14 cellular contexts compared by ENCODE assay signal in the genomic region with DNA sequence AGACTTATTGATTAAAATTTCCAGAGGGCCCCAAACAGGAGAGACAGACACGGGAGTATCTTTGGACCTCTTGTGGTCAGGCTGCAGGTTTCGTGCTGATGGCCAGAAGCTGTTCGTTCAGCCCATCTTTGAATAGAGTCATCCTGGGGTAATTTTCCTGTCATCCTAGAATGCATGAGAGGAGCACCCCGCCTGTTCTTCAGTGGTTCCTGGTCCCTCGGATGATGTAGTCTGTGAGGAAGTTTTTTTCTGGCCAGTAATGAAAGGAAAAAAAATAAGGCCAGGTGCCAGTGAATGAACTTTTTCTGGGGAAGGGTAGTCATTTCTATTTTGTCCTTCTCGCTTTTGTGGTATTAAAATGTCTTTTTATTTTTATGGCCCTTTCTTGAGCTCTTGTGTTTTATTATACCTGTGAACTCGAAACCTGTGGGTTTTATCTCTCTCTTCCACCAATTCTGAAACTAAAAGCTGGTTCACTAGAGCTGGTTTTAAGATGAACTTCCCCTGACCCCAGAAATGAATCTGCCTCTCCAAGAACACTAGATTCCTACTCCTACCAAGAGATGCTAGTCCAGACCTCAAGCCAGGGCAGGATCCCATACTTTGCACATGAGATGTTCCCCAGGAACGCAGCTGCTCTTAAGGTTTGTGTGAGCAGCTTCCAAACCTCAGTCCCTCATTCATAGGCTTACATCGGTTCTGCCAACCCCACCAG. TPM values are rescaled to one million over a fixed set of nuclear protein-coding genes. Genes with fewer than 3 reads are reported as not detected.
DNase-seq lines count a peak whose midpoint lies in the region; ATAC-seq and TF ChIP-seq lines count a peak whose summit lies in the region.
"Had no signal": no experiment of that assay in that cellular context is flagged by ENCODE, and none has a peak within 500 bp of the region (broad histone marks: within the 10 kb centered on the region; RNA-seq: fewer than 3 reads in every experiment).

No MANE protein-coding gene starts in this region.

- H3K4me2 ChIP-seq in GM23338 (peak overlapping the region; percentile 36; the same call in 1 of the 2 replicates), neural cell (ENCODE audit: low read length) (peak overlapping the region; percentile 49)

- H3K4me3 ChIP-seq in GM23338 (no peak overlapping the region), neural cell (ENCODE audit: low read length) (peak overlapping the region; percentile 44)
- H3K4me3 ChIP-seq: left lung, right lobe of liver, SJSA1 had no signal

- H3K27me3 ChIP-seq in GM23338 (ENCODE audit: insufficient read depth), result no peaks in the 10 kb centered on the region
- H3K27me3 ChIP-seq in neural cell (ENCODE audit: insufficient read depth, low read depth, low read length), result no peaks in the 10 kb centered on the region
- H3K27me3 ChIP-seq: left lung, right lobe of liver, SJSA1 had no signal

- H3K27ac Mint-ChIP-seq in GM23338, result no peak overlapping the region; the same call in 1 of the 2 replicates

- TF ChIP-seq RAD21 in neural cell (conservative IDR thresholded peaks at IDR 0.05), result no peak

- no peaks in the 10 kb centered on the region for H3K36me3 ChIP-seq in GM23338 (ENCODE audit: insufficient read depth)
- no peaks in the 10 kb centered on the region for H3K36me3 ChIP-seq in neural cell (ENCODE audit: insufficient read depth, low read length)
- H3K36me3 ChIP-seq: left lung, right lobe of liver, SJSA1 had no signal

- H3K9ac ChIP-seq in neural cell (ENCODE audit: low read length), result peak overlapping the region; percentile 59

- H3K27ac ChIP-seq in GM23338 (ENCODE audit: low read depth), result no peak overlapping the region
- peak overlapping the region; percentile 86 for H3K27ac ChIP-seq in neural cell (ENCODE audit: low read length)
- H3K27ac ChIP-seq: left lung, right lobe of liver, SJSA1 had no signal

- no peaks in the 10 kb centered on the region for H3K9me3 ChIP-seq in neural cell (ENCODE audit: low read length)
- H3K9me3 ChIP-seq: right lobe of liver, SJSA1 had no signal

- peaks cover 20% of the 10 kb centered on the region for H3K4me1 Mint-ChIP-seq in GM23338
- H3K4me1 Mint-ChIP-seq: central memory CD8-positive, alpha-beta T cell had no signal

- H3F3A ChIP-seq in GM23338 (replicated peaks; ENCODE audit: low read depth) (no peaks in the 10 kb centered on the region), neural cell (ENCODE audit: insufficient read depth, low read length, poor library complexity, severe bottlenecking) (peaks cover 29% of the 10 kb centered on the region)

- no peaks in the 10 kb centered on the region for H3K9me3 Mint-ChIP-seq in GM23338
- H3K9me3 Mint-ChIP-seq: central memory CD8-positive, alpha-beta T cell had no signal

- no peaks in the 10 kb centered on the region; the same call in 1 of the 2 replicates for H3K9me2 ChIP-seq in GM23338 (ENCODE audit: insufficient read depth)
- H3K9me2 ChIP-seq in neural cell (ENCODE audit: insufficient read depth, low read length), result no peaks in the 10 kb centered on the region

- TF ChIP-seq CTCF in GM23338 (conservative IDR thresholded peaks at IDR 0.05; ENCODE audit: low read depth in 2 of 2) (no peak), neural cell (IDR thresholded peaks at IDR 0.05; ENCODE audit: poor library complexity, severe bottlenecking) (no peak)

- no peaks in the 10 kb centered on the region for H3K36me3 Mint-ChIP-seq in GM23338 (ENCODE audit: low read depth)

- ATAC-seq in GM23338, result peak; percentile 50; the same call in 2 of the 3 replicates
- ATAC-seq in HG03575 (IDR thresholded peaks at IDR 0.05; ENCODE audit: extremely low read depth, insufficient number of reproducible peaks, low FRiP score, unreplicated experiment), result peak; percentile 75
- ATAC-seq in GM21786 (IDR thresholded peaks at IDR 0.05; ENCODE audit: unreplicated experiment), result no peak
- ATAC-seq in left ventricle myocardium superior, result no peak
- ATAC-seq: left lung, right lobe of liver had no signal

- H3K4me1 ChIP-seq in GM23338 (ENCODE audit: insufficient read depth), result peaks cover 9% of the 10 kb centered on the region; the same call in 1 of the 2 replicates
- H3K4me1 ChIP-seq: left lung, right lobe of liver, SJSA1 had no signal

- no peak overlapping the region for H3K4me3 Mint-ChIP-seq in GM23338
- H3K4me3 Mint-ChIP-seq: central memory CD8-positive, alpha-beta T cell had no signal

- H2AFZ ChIP-seq in GM23338 (peak overlapping the region; percentile 86), neural cell (ENCODE audit: low read depth, low read length) (peak overlapping the region; percentile 21)

- TF ChIP-seq EP300 in neural cell (conservative IDR thresholded peaks at IDR 0.05; ENCODE audit: poor library complexity, severe bottlenecking), result peak; percentile 41

- H3K27me3 Mint-ChIP-seq in GM23338 (ENCODE audit: insufficient read depth, low read depth, poor library complexity), result peaks cover 5% of the 10 kb centered on the region

- H3K79me2 ChIP-seq in GM23338 (replicated peaks; ENCODE audit: insufficient read depth) (no peaks in the 10 kb centered on the region), neural cell (replicated peaks; ENCODE audit: insufficient read depth, low read length) (no peaks in the 10 kb centered on the region)

- intact Hi-C loops in left ventricle myocardium superior (cut with micrococcal nuclease), result no loop called here

- DNase-seq in NCI-H2107 treated with DMSO at 0.1 percent for 48 hours (lab: John Stamatoyannopoulos, UW; ENCODE audit: unreplicated experiment) (peak; percentile 21), NCI-H2107 (lab: John Stamatoyannopoulos, UW) (no peak), GM23338 (ENCODE audit: low spot score) (no peak), left ventricle myocardium superior (no peak)
- DNase-seq in stimulated activated CD4-positive, alpha-beta T cell treated with anti-CD3 and anti-CD28 coated beads, Interleukin-1b, Interleukin-23, amount 100 ng/mL, for 48 hours, result no peak
- DNase-seq: 8988T, DMS79 treated with DMSO at 0.1 percent for 48 hours, left lung, right lobe of liver had no signal

- H4K20me1 ChIP-seq in GM23338 (replicated peaks; ENCODE audit: insufficient read depth) (no peaks in the 10 kb centered on the region), neural cell (ENCODE audit: insufficient read depth) (no peaks in the 10 kb centered on the region)

TF ChIP-seq in GM23338, 12 proteins besides CTCF, POLR2A, EP300 and RAD21 (continues in another document):
- no peak for TF ChIP-seq NANOG (IDR thresholded peaks at IDR 0.05; ENCODE audit: borderline replicate concordance)

TF ChIP-seq in neural cell, 6 proteins besides CTCF, POLR2A, EP300 and RAD21:
- TF ChIP-seq SMC3 (conservative IDR thresholded peaks at IDR 0.05; ENCODE audit: poor library complexity), result peak; percentile 41
- TF ChIP-seq TAF1 (IDR thresholded peaks at IDR 0.05; ENCODE audit: low read depth), result no peak

RNA-seq across cellular contexts. Expression of a gene that starts 15.4 kb away (rescaled TPM):
- 229 and 230 TPM in 2 replicates for total RNA-seq in GM23338 (2014; rRNA removed; shearing (Covaris generic))
- polyA plus RNA-seq in GM23338 (2016; fragmentation: Nextera tagmentation; extraction: Ambion mirVana) (161 and 167 TPM in 2 replicates), neural cell (136 and 153 TPM in 2 replicates)
- polyA minus RNA-seq in neural cell, result 597 and 698 TPM in 2 replicates
- 4.2 TPM for total RNA-seq in left ventricle myocardium superior

RNA-seq across cellular contexts. Expression of a gene that starts 35.6 kb away (rescaled TPM):
- 11.5 and 17.4 TPM in 2 replicates for total RNA-seq in GM23338 (2014; rRNA removed; shearing (Covaris generic))
- polyA plus RNA-seq in GM23338 (2016; fragmentation: Nextera tagmentation; extraction: Ambion mirVana), result 25.0 and 26.2 TPM in 2 replicates
- 47.0 and 47.5 TPM in 2 replicates for polyA plus RNA-seq in neural cell
- 44.6 and 49.2 TPM in 2 replicates for polyA minus RNA-seq in neural cell
- total RNA-seq in left ventricle myocardium superior, result 4.9 TPM

Comparison
In these comparisons a context has a peak if more than half of its experiments do, and no peak if none do; other contexts are left out.
1. ATAC-seq: peak in GM23338 (single experiment) and HG03575 (single experiment); none in GM21786 (single experiment) and left ventricle myocardium superior (single experiment).
2. RNA of a gene that starts 15.4 kb away (total RNA-seq): 229 to 230 TPM in GM23338; 4.2 TPM in left ventricle myocardium superior (single experiment); every median in the first group is over 10 times any median in the second.